9 cellular contexts compared by ENCODE assay signal in the genomic region with DNA sequence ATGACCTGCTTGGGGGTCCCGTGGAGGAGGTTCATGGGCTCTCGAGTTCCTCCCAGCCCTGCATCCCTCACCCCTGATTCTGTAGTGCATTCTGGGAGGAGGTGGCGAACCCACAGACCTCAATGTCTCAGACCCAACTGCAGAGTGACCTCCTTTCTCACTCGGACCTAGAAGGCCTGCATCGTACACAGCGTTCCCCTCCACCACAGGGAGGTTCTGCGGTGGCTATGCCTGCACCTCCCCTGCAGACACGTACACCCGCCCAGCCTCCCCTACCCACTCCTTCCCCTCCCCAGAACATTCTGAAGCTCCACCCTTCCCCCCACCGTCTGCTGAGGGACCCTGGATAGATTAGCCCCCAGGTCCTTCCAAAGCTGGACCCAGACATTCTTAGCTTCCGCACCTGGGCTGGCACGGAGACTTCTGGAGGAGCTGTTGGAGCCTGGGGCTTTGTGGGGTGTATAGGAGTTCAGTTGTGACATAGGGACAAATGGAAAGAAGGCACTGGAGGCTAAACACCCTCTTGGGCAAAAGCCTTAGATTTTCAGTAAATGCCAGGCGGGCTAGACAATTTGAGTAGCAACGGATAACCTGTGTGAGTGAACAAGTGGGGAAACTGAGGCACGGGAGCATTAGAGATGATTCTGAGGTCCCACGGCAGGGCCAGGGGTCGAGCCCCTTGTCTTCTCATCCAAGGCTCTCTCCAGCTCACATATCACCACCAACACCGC. TPM values are rescaled to one million over a fixed set of nuclear protein-coding genes. Genes with fewer than 3 reads are reported as not detected.
DNase-seq lines count a peak whose midpoint lies in the region; ATAC-seq and TF ChIP-seq lines count a peak whose summit lies in the region.
"Had no signal": no experiment of that assay in that cellular context is flagged by ENCODE, and none has a peak within 500 bp of the region (broad histone marks: within the 10 kb centered on the region; RNA-seq: fewer than 3 reads in every experiment).

No MANE protein-coding gene starts in this region.

- H3K9me2 ChIP-seq in OCI-LY7 (ENCODE audit: insufficient read depth, low read length), result no peaks in the 10 kb centered on the region

- no peaks in the 10 kb centered on the region for H3K9me3 ChIP-seq in CD8-positive, alpha-beta T cell (ENCODE audit: low read length)
- H3K9me3 ChIP-seq in OCI-LY7 (ENCODE audit: low read length), result no peaks in the 10 kb centered on the region
- H3K9me3 ChIP-seq: upper lobe of left lung had no signal

- H4K20me1 ChIP-seq in OCI-LY7 (ENCODE audit: insufficient read depth, low read length), result no peaks in the 10 kb centered on the region

- CTCF ChIA-PET in CD8-positive, alpha-beta T cell (lab: Charles Lee), result interaction anchor here (0.9 kb wide), 1 partner anchor 37 kb away, joined by 4 read pairs; no protein-coding TSS in a partner anchor
- CTCF ChIA-PET in OCI-LY7 (lab: Charles Lee; ENCODE audit: unreplicated experiment), result interaction anchor here (0.6 kb wide), 1 partner anchor 96 kb away, joined by 4 read pairs; no protein-coding TSS in a partner anchor

- no peak overlapping the region for H3K27ac ChIP-seq in CD8-positive, alpha-beta T cell (ENCODE audit: low read depth, low read length)
- H3K27ac ChIP-seq in OCI-LY7 (ENCODE audit: low read depth, low read length, poor library complexity, severe bottlenecking), result no peak overlapping the region
- H3K27ac ChIP-seq: upper lobe of left lung had no signal

- H3K4me1 Mint-ChIP-seq in CD8-positive, alpha-beta T cell (ENCODE audit: low read depth), result peaks cover 29% of the 10 kb centered on the region
- peaks cover 2% of the 10 kb centered on the region for H3K4me1 Mint-ChIP-seq in chondrocyte (ENCODE audit: low read depth)
- peaks cover 12% of the 10 kb centered on the region for H3K4me1 Mint-ChIP-seq in neural crest cell

- DNase-seq in CD8-positive, alpha-beta T cell, result peak in 1 of 7 experiments; percentile 25
- DNase-seq in OCI-LY7 (ENCODE audit: low spot score) (no peak), chondrocyte (ENCODE audit: low spot score) (no peak), neural crest cell (ENCODE audit: low read depth, low spot score) (no peak), HCEC 1CT (no peak), GM19238 (ENCODE audit: insufficient read length, low spot score) (no peak)

- H3K36me3 ChIP-seq in CD8-positive, alpha-beta T cell (ENCODE audit: insufficient read depth, low read length), result no peaks in the 10 kb centered on the region
- H3K36me3 ChIP-seq in OCI-LY7 (ENCODE audit: insufficient read depth, low read length), result 0 out of 2 replicates have a peak, but pooled peaks cover 4% of the 10 kb centered on the region
- H3K36me3 ChIP-seq: upper lobe of left lung had no signal

- no TSS peak for BruUV-seq in OCI-LY7 (replicated peaks; lab: Mats Ljungman, UMichigan)

- no peak for TF ChIP-seq CTCF in CD8-positive, alpha-beta T cell (IDR thresholded peaks at IDR 0.05)
- TF ChIP-seq CTCF in OCI-LY7 (conservative IDR thresholded peaks at IDR 0.05; ENCODE audit: low read length), result no peak
- no peak for TF ChIP-seq CTCF in chondrocyte (IDR thresholded peaks at IDR 0.05)
- no peak for TF ChIP-seq CTCF in neural crest cell (conservative IDR thresholded peaks at IDR 0.05)

- H3K4me1 ChIP-seq in CD8-positive, alpha-beta T cell (ENCODE audit: insufficient read depth, low read length), result peaks cover 31% of the 10 kb centered on the region
- H3K4me1 ChIP-seq in OCI-LY7 (ENCODE audit: insufficient read depth, low read length, poor library complexity, severe bottlenecking), result peaks cover 13% of the 10 kb centered on the region

- no peaks in the 10 kb centered on the region for H3K27me3 Mint-ChIP-seq in CD8-positive, alpha-beta T cell (ENCODE audit: low read depth)
- H3K27me3 Mint-ChIP-seq in chondrocyte (ENCODE audit: low read depth) (no peaks in the 10 kb centered on the region), neural crest cell (ENCODE audit: low read depth) (no peaks in the 10 kb centered on the region)

- H3K4me2 ChIP-seq in OCI-LY7 (ENCODE audit: low read length), result peak overlapping the region; percentile 57

- H3K79me2 ChIP-seq in OCI-LY7 (ENCODE audit: insufficient read depth, low read depth, low read length), result no peaks in the 10 kb centered on the region

- H3K4me3 Mint-ChIP-seq in CD8-positive, alpha-beta T cell, result peak overlapping the region; percentile 62
- H3K4me3 Mint-ChIP-seq in chondrocyte (ENCODE audit: unreplicated experiment), result peak overlapping the region; percentile 53
- peak overlapping the region; percentile 84 for H3K4me3 Mint-ChIP-seq in neural crest cell

- peak overlapping the region; percentile 46 for H3K4me3 ChIP-seq in CD8-positive, alpha-beta T cell (ENCODE audit: low read depth, low read length)
- H3K4me3 ChIP-seq in OCI-LY7 (ENCODE audit: low read depth, low read length, poor library complexity, severe bottlenecking), result peak overlapping the region; percentile 70

- intact Hi-C loops in CD8-positive, alpha-beta T cell (cut with DNase I, micrococcal nuclease), result loop anchor here (1.0 to 2.0 kb wide), 2 partner anchors 24 to 25 kb away; no protein-coding TSS in a partner anchor
- intact Hi-C loops in OCI-LY7 (cut with micrococcal nuclease; ENCODE audit: unreplicated experiment), result no loop called here

- POLR2A ChIA-PET in CD8-positive, alpha-beta T cell (lab: Charles Lee), result no interaction called here
- POLR2A ChIA-PET in OCI-LY7 (lab: Charles Lee), result interaction anchor here (0.6 kb wide), 1 partner anchor 663 kb away, joined by 3 read pairs; no protein-coding TSS in a partner anchor

- no peaks in the 10 kb centered on the region for H3K9me3 Mint-ChIP-seq in CD8-positive, alpha-beta T cell
- H3K9me3 Mint-ChIP-seq in chondrocyte (ENCODE audit: low read depth) (no peaks in the 10 kb centered on the region), neural crest cell (no peaks in the 10 kb centered on the region)

- ATAC-seq in CD8-positive, alpha-beta T cell, result no peak
- ATAC-seq in GM21825 (IDR thresholded peaks at IDR 0.05; ENCODE audit: unreplicated experiment), result no peak
- no peak for ATAC-seq in GM21529 (IDR thresholded peaks at IDR 0.05; ENCODE audit: unreplicated experiment)

- peak overlapping the region; percentile 86 for H3K27ac Mint-ChIP-seq in CD8-positive, alpha-beta T cell
- H3K27ac Mint-ChIP-seq in chondrocyte (ENCODE audit: unreplicated experiment) (no peak overlapping the region), neural crest cell (ENCODE audit: unreplicated experiment) (peak overlapping the region; percentile 67)

- H3K27me3 ChIP-seq in CD8-positive, alpha-beta T cell (ENCODE audit: insufficient read depth, low read length), result no peaks in the 10 kb centered on the region

- peak overlapping the region; percentile 68 for H2AFZ ChIP-seq in OCI-LY7 (ENCODE audit: low read length)

- peaks cover 5% of the 10 kb centered on the region for H3K36me3 Mint-ChIP-seq in CD8-positive, alpha-beta T cell
- peaks cover 2% of the 10 kb centered on the region for H3K36me3 Mint-ChIP-seq in chondrocyte (ENCODE audit: low read depth)
- no peaks in the 10 kb centered on the region for H3K36me3 Mint-ChIP-seq in neural crest cell (ENCODE audit: low read depth)

RNA-seq across cellular contexts. Expression of gene FSD1, which starts 0.5 kb away (rescaled TPM):
- 1 to 10 TPM; 3.1 to 4.9 TPM for total RNA-seq in CD8-positive, alpha-beta T cell
- total RNA-seq in OCI-LY7 (2014; rRNA removed; shearing (Covaris generic)), result 19.8 and 20.2 TPM in 2 replicates
- total RNA-seq in OCI-LY7 (2022) (21.9 and 23.2 TPM in 2 replicates), chondrocyte (8.8 to 13.7 TPM (median 11.6 TPM) in 3 replicates), neural crest cell (51.9 and 53.5 TPM in 2 replicates)

RNA-seq across cellular contexts. Expression of gene TMIGD2, which starts 1.8 kb away (rescaled TPM):
- 10 to 100 TPM; 18.7 to 19.5 TPM for total RNA-seq in CD8-positive, alpha-beta T cell
- total RNA-seq in OCI-LY7 (2014; rRNA removed; shearing (Covaris generic)), result 2.7 and 6.2 TPM in 2 replicates
- total RNA-seq in OCI-LY7 (2022), result 0.44 and 0.59 TPM in 2 replicates
- total RNA-seq in chondrocyte, result not detected in 3 replicates
- not detected in 2 replicates for total RNA-seq in neural crest cell

RNA-seq across cellular contexts. Expression of gene SHD, which starts 24.9 kb away (rescaled TPM):
- total RNA-seq in CD8-positive, alpha-beta T cell, result under 1 TPM in 1 of 2 experiments, not detected in 1; 0.11 TPM
- total RNA-seq in OCI-LY7 (2014; rRNA removed; shearing (Covaris generic)), result not detected in 2 replicates
- total RNA-seq in OCI-LY7 (2022) (not detected in 2 replicates), chondrocyte (not detected in 3 replicates), neural crest cell (2.7 and 4.5 TPM in 2 replicates)

RNA-seq across cellular contexts. Expression of gene STAP2, which starts 34.7 kb away (rescaled TPM):
- under 1 TPM; 0.65 to 0.97 TPM for total RNA-seq in CD8-positive, alpha-beta T cell
- 0.13 and 1.3 TPM in 2 replicates for total RNA-seq in OCI-LY7 (2014; rRNA removed; shearing (Covaris generic))
- 0.57 and 1.2 TPM in 2 replicates for total RNA-seq in OCI-LY7 (2022)
- total RNA-seq in chondrocyte, result 0.85 to 2.0 TPM (median 1.0 TPM) in 3 replicates
- 4.1 and 5.0 TPM in 2 replicates for total RNA-seq in neural crest cell

RNA-seq across cellular contexts. Expression of gene MPND, which starts 39.4 kb away (rescaled TPM):
- 10 to 100 TPM in 1 of 2 experiments, 1 to 10 TPM in 1; 7.3 to 10.4 TPM for total RNA-seq in CD8-positive, alpha-beta T cell
- 6.7 and 7.2 TPM in 2 replicates for total RNA-seq in OCI-LY7 (2014; rRNA removed; shearing (Covaris generic))
- total RNA-seq in OCI-LY7 (2022) (19.1 and 19.5 TPM in 2 replicates), chondrocyte (13.6 to 14.9 TPM (median 14.1 TPM) in 3 replicates), neural crest cell (45.3 and 45.6 TPM in 2 replicates)
